ENCODE assay signal across 19 cellular contexts in the genomic region with DNA sequence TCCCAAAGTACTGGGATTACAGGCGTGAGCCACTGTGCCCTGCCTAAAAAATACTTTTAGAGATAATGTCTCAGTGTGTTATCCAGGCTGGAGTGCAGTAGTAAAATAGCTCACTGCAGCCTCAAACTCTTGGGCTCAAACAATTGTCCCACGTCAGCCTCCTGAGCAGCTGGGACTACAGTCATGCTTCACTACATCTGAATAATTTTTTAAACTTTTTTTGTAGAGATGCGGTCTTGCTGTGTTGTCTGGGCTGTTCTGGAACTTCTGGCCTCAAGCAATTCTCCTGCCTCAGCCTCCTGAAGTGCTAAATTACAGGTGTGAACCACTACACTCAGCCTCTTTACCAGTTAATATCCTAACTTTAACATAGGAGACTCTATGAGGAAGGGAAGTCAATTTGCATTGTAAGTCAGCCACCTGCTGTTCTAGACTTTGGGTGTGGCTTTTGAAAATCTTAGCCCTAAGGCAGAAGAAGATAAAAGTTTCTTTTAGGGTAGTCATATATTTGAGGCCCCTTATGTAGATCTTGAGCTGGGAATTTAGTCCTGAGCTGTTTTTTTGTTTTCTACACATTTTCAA.
DNase-seq lines count a peak whose midpoint lies in the region; ATAC-seq and TF ChIP-seq lines count a peak whose summit lies in the region.
"Had no signal": no experiment of that assay in that cellular context is flagged by ENCODE, and none has a peak within 500 bp of the region (broad histone marks: within the 10 kb centered on the region; RNA-seq: fewer than 3 reads in every experiment).

No MANE protein-coding gene starts in this region.

- no peak overlapping the region for H3K4me3 Mint-ChIP-seq in activated CD4-positive, alpha-beta T cell treated with anti-CD3 and anti-CD28 coated beads, Interleukin-2, amount 10 ng/mL, durations not matched to agents 7 days and 5 days
- no peak overlapping the region for H3K4me3 Mint-ChIP-seq in activated CD4-positive, alpha-beta T cell treated with anti-CD3 and anti-CD28 coated beads for 36 hours
- H3K4me3 Mint-ChIP-seq: mesothelial cell of epicardium; stimulated activated naive CD8-positive, alpha-beta T cell treated with anti-CD3 and anti-CD28 coated beads, Interleukin-15, Interleukin-2, amounts not matched to agents 100 ng/mL and 50 ng/mL, for 24 hours had no signal

- POLR2A ChIA-PET in activated CD4-positive, alpha-beta T cell treated with anti-CD3 and anti-CD28 coated beads, Interleukin-2, amount 10 ng/mL, durations not matched to agents 7 days and 5 days (lab: Charles Lee), result no interaction called here
- POLR2A ChIA-PET in activated CD4-positive, alpha-beta T cell treated with anti-CD3 and anti-CD28 coated beads for 36 hours (lab: Charles Lee), result no interaction called here

- no peak overlapping the region for H3K4me3 ChIP-seq in mucosa of descending colon
- H3K4me3 ChIP-seq in psoas muscle, result no peak overlapping the region
- H3K4me3 ChIP-seq: gastroesophageal sphincter, PC-9 had no signal

- intact Hi-C loops in activated CD4-positive, alpha-beta T cell treated with anti-CD3 and anti-CD28 coated beads for 36 hours (cut with DNase I, micrococcal nuclease), result no loop called here
- intact Hi-C loops in mucosa of descending colon (cut with DNase I, micrococcal nuclease), result no loop called here
- intact Hi-C loops in psoas muscle (cut with DNase I), result no loop called here

- peaks cover 8% of the 10 kb centered on the region for H3K9me3 Mint-ChIP-seq in activated CD4-positive, alpha-beta T cell treated with anti-CD3 and anti-CD28 coated beads, Interleukin-2, amount 10 ng/mL, durations not matched to agents 7 days and 5 days
- H3K9me3 Mint-ChIP-seq in activated CD4-positive, alpha-beta T cell treated with anti-CD3 and anti-CD28 coated beads for 36 hours (ENCODE audit: low read depth), result no peaks in the 10 kb centered on the region

- H3K4me1 Mint-ChIP-seq in activated CD4-positive, alpha-beta T cell treated with anti-CD3 and anti-CD28 coated beads, Interleukin-2, amount 10 ng/mL, durations not matched to agents 7 days and 5 days, result peaks cover 54% of the 10 kb centered on the region
- peaks cover 52% of the 10 kb centered on the region for H3K4me1 Mint-ChIP-seq in activated CD4-positive, alpha-beta T cell treated with anti-CD3 and anti-CD28 coated beads for 36 hours

- ATAC-seq in activated CD4-positive, alpha-beta T cell treated with anti-CD3 and anti-CD28 coated beads for 36 hours, result no peak
- peak; percentile 61 for ATAC-seq in GM19467 (IDR thresholded peaks at IDR 0.05; ENCODE audit: unreplicated experiment)
- peak; percentile 59 for ATAC-seq in HG03354 (IDR thresholded peaks at IDR 0.05; ENCODE audit: poor library complexity, severe bottlenecking, unreplicated experiment)
- peak; percentile 58 for ATAC-seq in mucosa of descending colon
- ATAC-seq in psoas muscle, result no peak
- no peak for ATAC-seq in HG02884 (IDR thresholded peaks at IDR 0.05; ENCODE audit: unreplicated experiment)
- ATAC-seq: gastroesophageal sphincter, SK-N-SH treated with all-trans-retinoic acid at 6 μM for 48 hours had no signal

- H3K9me3 ChIP-seq in mucosa of descending colon (peaks cover 3% of the 10 kb centered on the region), psoas muscle (peaks cover 4% of the 10 kb centered on the region)

- H3K36me3 ChIP-seq in mucosa of descending colon (ENCODE audit: low read depth), result no peaks in the 10 kb centered on the region
- no peaks in the 10 kb centered on the region for H3K36me3 ChIP-seq in psoas muscle (ENCODE audit: insufficient read depth in 1 of 2, low read depth in 1 of 2)
- H3K36me3 ChIP-seq: gastroesophageal sphincter had no signal

- no peaks in the 10 kb centered on the region for H3K27me3 Mint-ChIP-seq in activated CD4-positive, alpha-beta T cell treated with anti-CD3 and anti-CD28 coated beads, Interleukin-2, amount 10 ng/mL, durations not matched to agents 7 days and 5 days
- no peaks in the 10 kb centered on the region for H3K27me3 Mint-ChIP-seq in activated CD4-positive, alpha-beta T cell treated with anti-CD3 and anti-CD28 coated beads for 36 hours
- H3K27me3 Mint-ChIP-seq: stimulated activated naive CD8-positive, alpha-beta T cell treated with anti-CD3 and anti-CD28 coated beads, Interleukin-15, Interleukin-2, amounts not matched to agents 100 ng/mL and 50 ng/mL, for 24 hours had no signal

- H3K27ac ChIP-seq in psoas muscle (no peak overlapping the region), substantia nigra (ENCODE audit: low read depth, low read length, poor library complexity, severe bottlenecking) (no peak overlapping the region)
- H3K27ac ChIP-seq: gastroesophageal sphincter, PC-9 had no signal

- H3K4me1 ChIP-seq in mucosa of descending colon (ENCODE audit: low read depth) (no peaks in the 10 kb centered on the region), psoas muscle (no peaks in the 10 kb centered on the region)
- H3K4me1 ChIP-seq: gastroesophageal sphincter had no signal

- H3K36me3 Mint-ChIP-seq in activated CD4-positive, alpha-beta T cell treated with anti-CD3 and anti-CD28 coated beads, Interleukin-2, amount 10 ng/mL, durations not matched to agents 7 days and 5 days (ENCODE audit: low read depth), result peaks cover 25% of the 10 kb centered on the region
- H3K36me3 Mint-ChIP-seq in activated CD4-positive, alpha-beta T cell treated with anti-CD3 and anti-CD28 coated beads for 36 hours (ENCODE audit: low read depth), result peaks cover 5% of the 10 kb centered on the region

- TF ChIP-seq CTCF in mucosa of descending colon (IDR thresholded peaks at IDR 0.05) (no peak), psoas muscle (IDR thresholded peaks at IDR 0.05) (no peak)

- H3K27ac Mint-ChIP-seq in activated CD4-positive, alpha-beta T cell treated with anti-CD3 and anti-CD28 coated beads, Interleukin-2, amount 10 ng/mL, durations not matched to agents 7 days and 5 days, result peak overlapping the region; percentile 81
- H3K27ac Mint-ChIP-seq in activated CD4-positive, alpha-beta T cell treated with anti-CD3 and anti-CD28 coated beads for 36 hours, result no peak overlapping the region
- H3K27ac Mint-ChIP-seq: mesothelial cell of epicardium; stimulated activated naive CD8-positive, alpha-beta T cell treated with anti-CD3 and anti-CD28 coated beads, Interleukin-15, Interleukin-2, amounts not matched to agents 100 ng/mL and 50 ng/mL, for 24 hours had no signal

- CTCF ChIA-PET in activated CD4-positive, alpha-beta T cell treated with anti-CD3 and anti-CD28 coated beads, Interleukin-2, amount 10 ng/mL, durations not matched to agents 7 days and 5 days (lab: Charles Lee), result interaction anchor here (1.0 to 2.7 kb wide), 7 partner anchors 10 to 79 kb away, joined by 3 to 15 read pairs (median 6); a partner anchor contains a TSS
- CTCF ChIA-PET in activated CD4-positive, alpha-beta T cell treated with anti-CD3 and anti-CD28 coated beads for 36 hours (lab: Charles Lee), result interaction anchor here (0.6 to 3.3 kb wide), 11 partner anchors 9 to 173 kb away, joined by 3 to 24 read pairs (median 3); a partner anchor contains a TSS

- peaks cover 0 to 2% (median 2%) of the 10 kb centered on the region in 3 donors for H3K27me3 ChIP-seq in psoas muscle (ENCODE audit: insufficient read depth in 3 of 3, low read length in 2 of 3)

- WGBS in psoas muscle, 3 donors, result 64 to 70% (median 65%) methylated on average over 3 of the region's 3 CpGs

- DNase-seq in activated CD4-positive, alpha-beta T cell treated with anti-CD3 and anti-CD28 coated beads, Interleukin-2, amount 10 ng/mL, durations not matched to agents 7 days and 5 days, result no peak
- no peak for DNase-seq in activated CD4-positive, alpha-beta T cell treated with anti-CD3 and anti-CD28 coated beads for 36 hours
- DNase-seq in mucosa of descending colon (no peak), psoas muscle (no peak), substantia nigra (lab: John Stamatoyannopoulos, UW) (no peak)
- DNase-seq: activated T-cell treated with anti-CD3 and anti-CD28 coated beads for 4 hours, COR-L47, GDM1, NCI-H1436 treated with DMSO at 0.1 percent for 48 hours, NCI-H510A treated with DMSO at 0.1 percent for 48 hours, PC-9, small intestine had no signal

Comparison
In these comparisons a context has a peak if more than half of its experiments do, and no peak if none do; other contexts are left out.
1. ATAC-seq: peak in GM19467 (single experiment), HG03354 (single experiment) and mucosa of descending colon (single experiment); none in activated CD4-positive, alpha-beta T cell treated with anti-CD3 and anti-CD28 coated beads for 36 hours (single experiment), psoas muscle (0 of 4) and HG02884 (single experiment).